Comparison of ENCODE assay signal across 1 cellular context in the genomic region with DNA sequence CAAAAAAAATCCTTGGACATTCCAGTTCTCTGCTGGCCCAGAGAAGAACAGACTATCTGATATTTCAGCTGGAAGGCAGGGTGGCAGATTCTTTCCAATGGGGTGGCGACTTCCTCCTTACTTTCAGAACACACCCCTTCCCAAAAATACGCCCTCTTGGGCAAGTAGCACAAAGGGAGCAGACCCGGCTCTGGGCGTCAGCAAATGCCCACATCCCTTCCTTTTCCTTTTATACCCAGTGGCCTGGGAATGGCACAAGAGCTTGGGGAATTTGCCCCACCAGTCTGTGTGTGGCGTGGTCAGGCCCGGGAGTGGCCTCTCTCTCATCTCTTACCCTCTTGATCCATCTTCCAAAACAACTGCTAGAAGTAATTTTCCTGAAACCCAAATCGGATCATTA.
TF ChIP-seq lines count a peak whose summit lies in the region.

No MANE protein-coding gene starts in this region.

TF ChIP-seq in GM23338, 12 proteins besides CTCF, POLR2A, EP300 and RAD21 (continued from another document):
- TF ChIP-seq, protein P1, sequence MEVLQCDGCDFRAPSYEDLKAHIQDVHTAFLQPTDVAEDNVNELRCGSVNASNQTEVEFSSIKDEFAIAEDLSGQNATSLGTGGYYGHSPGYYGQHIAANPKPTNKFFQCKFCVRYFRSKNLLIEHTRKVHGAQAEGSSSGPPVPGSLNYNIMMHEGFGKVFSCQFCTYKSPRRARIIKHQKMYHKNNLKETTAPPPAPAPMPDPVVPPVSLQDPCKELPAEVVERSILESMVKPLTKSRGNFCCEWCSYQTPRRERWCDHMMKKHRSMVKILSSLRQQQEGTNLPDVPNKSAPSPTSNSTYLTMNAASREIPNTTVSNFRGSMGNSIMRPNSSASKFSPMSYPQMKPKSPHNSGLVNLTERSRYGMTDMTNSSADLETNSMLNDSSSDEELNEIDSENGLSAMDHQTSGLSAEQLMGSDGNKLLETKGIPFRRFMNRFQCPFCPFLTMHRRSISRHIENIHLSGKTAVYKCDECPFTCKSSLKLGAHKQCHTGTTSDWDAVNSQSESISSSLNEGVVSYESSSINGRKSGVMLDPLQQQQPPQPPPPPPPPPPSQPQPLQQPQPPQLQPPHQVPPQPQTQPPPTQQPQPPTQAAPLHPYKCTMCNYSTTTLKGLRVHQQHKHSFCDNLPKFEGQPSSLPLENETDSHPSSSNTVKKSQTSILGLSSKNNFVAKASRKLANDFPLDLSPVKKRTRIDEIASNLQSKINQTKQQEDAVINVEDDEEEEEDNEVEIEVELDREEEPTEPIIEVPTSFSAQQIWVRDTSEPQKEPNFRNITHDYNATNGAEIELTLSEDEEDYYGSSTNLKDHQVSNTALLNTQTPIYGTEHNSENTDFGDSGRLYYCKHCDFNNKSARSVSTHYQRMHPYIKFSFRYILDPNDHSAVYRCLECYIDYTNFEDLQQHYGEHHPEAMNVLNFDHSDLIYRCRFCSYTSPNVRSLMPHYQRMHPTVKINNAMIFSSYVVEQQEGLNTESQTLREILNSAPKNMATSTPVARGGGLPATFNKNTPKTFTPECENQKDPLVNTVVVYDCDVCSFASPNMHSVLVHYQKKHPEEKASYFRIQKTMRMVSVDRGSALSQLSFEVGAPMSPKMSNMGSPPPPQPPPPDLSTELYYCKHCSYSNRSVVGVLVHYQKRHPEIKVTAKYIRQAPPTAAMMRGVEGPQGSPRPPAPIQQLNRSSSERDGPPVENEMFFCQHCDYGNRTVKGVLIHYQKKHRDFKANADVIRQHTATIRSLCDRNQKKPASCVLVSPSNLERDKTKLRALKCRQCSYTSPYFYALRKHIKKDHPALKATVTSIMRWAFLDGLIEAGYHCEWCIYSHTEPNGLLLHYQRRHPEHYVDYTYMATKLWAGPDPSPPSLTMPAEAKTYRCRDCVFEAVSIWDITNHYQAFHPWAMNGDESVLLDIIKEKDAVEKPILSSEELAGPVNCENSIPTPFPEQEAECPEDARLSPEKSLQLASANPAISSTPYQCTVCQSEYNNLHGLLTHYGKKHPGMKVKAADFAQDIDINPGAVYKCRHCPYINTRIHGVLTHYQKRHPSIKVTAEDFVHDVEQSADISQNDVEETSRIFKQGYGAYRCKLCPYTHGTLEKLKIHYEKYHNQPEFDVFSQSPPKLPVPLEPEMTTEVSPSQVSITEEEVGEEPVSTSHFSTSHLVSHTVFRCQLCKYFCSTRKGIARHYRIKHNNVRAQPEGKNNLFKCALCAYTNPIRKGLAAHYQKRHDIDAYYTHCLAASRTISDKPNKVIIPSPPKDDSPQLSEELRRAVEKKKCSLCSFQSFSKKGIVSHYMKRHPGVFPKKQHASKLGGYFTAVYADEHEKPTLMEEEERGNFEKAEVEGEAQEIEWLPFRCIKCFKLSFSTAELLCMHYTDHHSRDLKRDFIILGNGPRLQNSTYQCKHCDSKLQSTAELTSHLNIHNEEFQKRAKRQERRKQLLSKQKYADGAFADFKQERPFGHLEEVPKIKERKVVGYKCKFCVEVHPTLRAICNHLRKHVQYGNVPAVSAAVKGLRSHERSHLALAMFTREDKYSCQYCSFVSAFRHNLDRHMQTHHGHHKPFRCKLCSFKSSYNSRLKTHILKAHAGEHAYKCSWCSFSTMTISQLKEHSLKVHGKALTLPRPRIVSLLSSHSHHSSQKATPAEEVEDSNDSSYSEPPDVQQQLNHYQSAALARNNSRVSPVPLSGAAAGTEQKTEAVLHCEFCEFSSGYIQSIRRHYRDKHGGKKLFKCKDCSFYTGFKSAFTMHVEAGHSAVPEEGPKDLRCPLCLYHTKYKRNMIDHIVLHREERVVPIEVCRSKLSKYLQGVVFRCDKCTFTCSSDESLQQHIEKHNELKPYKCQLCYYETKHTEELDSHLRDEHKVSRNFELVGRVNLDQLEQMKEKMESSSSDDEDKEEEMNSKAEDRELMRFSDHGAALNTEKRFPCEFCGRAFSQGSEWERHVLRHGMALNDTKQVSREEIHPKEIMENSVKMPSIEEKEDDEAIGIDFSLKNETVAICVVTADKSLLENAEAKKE (CRISPR knock-in tag; IDR thresholded peaks at IDR 0.05): no peak
- TF ChIP-seq STAT1 (IDR thresholded peaks at IDR 0.05; ENCODE audit: unreplicated experiment) (no peak), POLR2AphosphoS5 (IDR thresholded peaks at IDR 0.05; ENCODE audit: low read depth) (no peak), ETS1 (IDR thresholded peaks at IDR 0.05) (no peak)
